Comparison of ENCODE assay signal across 18 cellular contexts in genomic region chrX:22742174-22742573, GRCh38.
DNase-seq lines count a peak whose midpoint lies in the region; ATAC-seq and FAIRE-seq lines count a peak whose summit lies in the region.
"Had no signal": no experiment of that assay in that cellular context is flagged by ENCODE, and none has a peak within 500 bp of the region (broad histone marks: within the 10 kb centered on the region; RNA-seq: fewer than 3 reads in every experiment).

No MANE protein-coding gene starts in this region.

- DNase-seq in A172 (ENCODE audit: low spot score): peak; percentile 57
- peak; percentile 80 for DNase-seq in GM23248
- DNase-seq in SK-MEL-5 (ENCODE audit: low read depth, low spot score): peak; percentile 32
- peak; percentile 79 for DNase-seq in fibroblast of peridontal ligament (ENCODE audit: extremely low read depth)
- DNase-seq in CD8-positive, alpha-beta memory T cell: no peak
- no peak for DNase-seq in NCI-H2107 (lab: John Stamatoyannopoulos, UW)
- DNase-seq in small intestine: no peak
- DNase-seq: activated CD4-positive, alpha-beta T cell treated with anti-CD3 and anti-CD28 coated beads, Interleukin-2, amount 50 U/mL, for 4 hours; activated T-cell treated with anti-CD3 and anti-CD28 coated beads, Interleukin-2, amount 50 U/mL, for 4 hours; COR-L47; GDM1; NCI-H187; ovary; upper lobe of left lung had no signal

- CTCF ChIA-PET in CD8-positive, alpha-beta memory T cell (lab: Charles Lee): no interaction called here

- peak overlapping the region; percentile 83 for H3K27ac ChIP-seq in GM23248
- H3K27ac ChIP-seq in CD8-positive, alpha-beta memory T cell (ENCODE audit: low read depth, low read length): no peak overlapping the region
- H3K27ac ChIP-seq in small intestine (ENCODE audit: low read depth in 1 of 2, low read length in 1 of 2): no peak overlapping the region
- H3K27ac ChIP-seq: ovary, upper lobe of left lung had no signal

- no peaks in the 10 kb centered on the region for H4K20me1 ChIP-seq in GM23248 (ENCODE audit: insufficient read depth)

- in situ Hi-C loops in GM23248 (cut with MboI) (no loop called here), SK-MEL-5 (cut with HindIII; ENCODE audit: low pct_unique_long_range_greater_than_20kb, low sequenced_read_pairs) (no loop called here)

- POLR2A ChIA-PET in CD8-positive, alpha-beta memory T cell (lab: Charles Lee): no interaction called here

- H3K9me2 ChIP-seq in GM23248 (ENCODE audit: insufficient read depth): no peaks in the 10 kb centered on the region

- ATAC-seq in HG03280 (IDR thresholded peaks at IDR 0.05; ENCODE audit: unreplicated experiment): no peak
- ATAC-seq: activated T-cell treated with anti-CD3 and anti-CD28 coated beads, Interleukin-2, amount 50 U/mL, for 4 hours; stimulated activated effector memory CD8-positive, alpha-beta T cell treated with anti-CD3 and anti-CD28 coated beads, Interleukin-12 subunit alpha, Interleukin-12 subunit beta, amount 100 ng/mL, for 72 hours had no signal

- 0% methylated on average over 1 of the region's 1 CpG for WGBS in GM23248 (ENCODE audit: low coverage in 1 of 2, low lambda C conversion rate in 2 of 2, missing lambda C conversion rate in 2 of 2), 2 experiments
- 60 to 88% (median 78%) methylated on average over 1 of the region's 1 CpG for WGBS in small intestine, 3 donors

- H3K27me3 ChIP-seq in GM23248 (replicated peaks; ENCODE audit: insufficient read depth) (no peaks in the 10 kb centered on the region), small intestine (ENCODE audit: control insufficient read depth in 2 of 2, insufficient read depth in 2 of 2, low read length in 2 of 2) (no peaks in the 10 kb centered on the region)
- H3K27me3 ChIP-seq in CD8-positive, alpha-beta memory T cell (ENCODE audit: insufficient read depth, low read length, poor library complexity, severe bottlenecking): no peaks in the 10 kb centered on the region
- H3K27me3 ChIP-seq: ovary, upper lobe of left lung had no signal

- H3K4me2 ChIP-seq in GM23248 (ENCODE audit: unreplicated experiment): peak overlapping the region; percentile 31

- H3K36me3 ChIP-seq in GM23248 (ENCODE audit: low read depth): no peaks in the 10 kb centered on the region
- H3K36me3 ChIP-seq in CD8-positive, alpha-beta memory T cell (ENCODE audit: insufficient read depth, low read length): no peaks in the 10 kb centered on the region
- H3K36me3 ChIP-seq in small intestine (ENCODE audit: control insufficient read depth in 2 of 2, insufficient read depth in 2 of 2, low read length in 2 of 2): no peaks in the 10 kb centered on the region
- H3K36me3 ChIP-seq: ovary, upper lobe of left lung had no signal

- 0 out of 2 replicates have a peak overlapping the region, but pooled peaks have one; percentile 56 for H2AFZ ChIP-seq in GM23248

- H3K4me1 Mint-ChIP-seq in CD8-positive, alpha-beta memory T cell: no peaks in the 10 kb centered on the region
- H3K4me1 Mint-ChIP-seq: stimulated activated effector memory CD8-positive, alpha-beta T cell treated with anti-CD3 and anti-CD28 coated beads, Interleukin-12 subunit alpha, Interleukin-12 subunit beta, amount 100 ng/mL, for 72 hours had no signal

- no peak overlapping the region for H3K4me3 Mint-ChIP-seq in CD8-positive, alpha-beta memory T cell
- H3K4me3 Mint-ChIP-seq: activated naive CD8-positive, alpha-beta T cell; activated T-cell treated with anti-CD3 and anti-CD28 coated beads, Interleukin-2, amount 50 U/mL, for 4 hours; stimulated activated effector memory CD8-positive, alpha-beta T cell treated with anti-CD3 and anti-CD28 coated beads, Interleukin-12 subunit alpha, Interleukin-12 subunit beta, amount 100 ng/mL, for 72 hours had no signal

- H3K27ac Mint-ChIP-seq in CD8-positive, alpha-beta memory T cell: no peak overlapping the region
- H3K27ac Mint-ChIP-seq: activated naive CD8-positive, alpha-beta T cell; stimulated activated effector memory CD8-positive, alpha-beta T cell treated with anti-CD3 and anti-CD28 coated beads, Interleukin-12 subunit alpha, Interleukin-12 subunit beta, amount 100 ng/mL, for 72 hours had no signal

- H3K9me3 ChIP-seq in GM23248 (ENCODE audit: low read depth) (no peaks in the 10 kb centered on the region), small intestine (ENCODE audit: control insufficient read depth, low read depth) (no peaks in the 10 kb centered on the region)
- H3K9me3 ChIP-seq in CD8-positive, alpha-beta memory T cell (ENCODE audit: low read length): no peaks in the 10 kb centered on the region
- H3K9me3 ChIP-seq: ovary, upper lobe of left lung had no signal

- no peaks in the 10 kb centered on the region for H3K36me3 Mint-ChIP-seq in CD8-positive, alpha-beta memory T cell
- H3K36me3 Mint-ChIP-seq: activated naive CD8-positive, alpha-beta T cell; stimulated activated effector memory CD8-positive, alpha-beta T cell treated with anti-CD3 and anti-CD28 coated beads, Interleukin-12 subunit alpha, Interleukin-12 subunit beta, amount 100 ng/mL, for 72 hours had no signal

- H3K4me3 ChIP-seq in GM23248 (no peak overlapping the region), small intestine (ENCODE audit: low read depth in 1 of 2, low read length in 2 of 2) (no peak overlapping the region)
- no peak overlapping the region for H3K4me3 ChIP-seq in CD8-positive, alpha-beta memory T cell (ENCODE audit: low read length)
- H3K4me3 ChIP-seq: ovary, upper lobe of left lung had no signal

- H3K27me3 Mint-ChIP-seq in CD8-positive, alpha-beta memory T cell: no peaks in the 10 kb centered on the region
- H3K27me3 Mint-ChIP-seq: activated naive CD8-positive, alpha-beta T cell had no signal

- no peaks in the 10 kb centered on the region for H3K9me3 Mint-ChIP-seq in CD8-positive, alpha-beta memory T cell
- H3K9me3 Mint-ChIP-seq: activated T-cell treated with anti-CD3 and anti-CD28 coated beads, Interleukin-2, amount 50 U/mL, for 4 hours; stimulated activated effector memory CD8-positive, alpha-beta T cell treated with anti-CD3 and anti-CD28 coated beads, Interleukin-12 subunit alpha, Interleukin-12 subunit beta, amount 100 ng/mL, for 72 hours had no signal

- FAIRE-seq in small intestine (lab: Jason Lieb, UNC): no peak
- FAIRE-seq: TTC549 had no signal

- H3K4me1 ChIP-seq in GM23248 (ENCODE audit: insufficient read depth): peaks cover 22% of the 10 kb centered on the region
- no peaks in the 10 kb centered on the region for H3K4me1 ChIP-seq in CD8-positive, alpha-beta memory T cell (ENCODE audit: insufficient read depth, low read length)
- no peaks in the 10 kb centered on the region for H3K4me1 ChIP-seq in small intestine (ENCODE audit: control insufficient read depth in 2 of 2, insufficient read depth in 1 of 2, low read depth in 1 of 2, low read length in 1 of 2)
- H3K4me1 ChIP-seq: upper lobe of left lung had no signal

- H3K9ac ChIP-seq in GM23248: peak overlapping the region; percentile 30

- no peaks in the 10 kb centered on the region; the same call in 1 of the 2 replicates for H3F3A ChIP-seq in GM23248 (ENCODE audit: insufficient read depth)

- H3K79me2 ChIP-seq in GM23248 (ENCODE audit: insufficient read depth): no peaks in the 10 kb centered on the region

Comparison
In these comparisons a context has a peak if more than half of its experiments do, and no peak if none do; other contexts are left out.
1. DNase-seq: peak in A172 (single experiment), GM23248 (single experiment), SK-MEL-5 (single experiment) and fibroblast of peridontal ligament (single experiment); none in CD8-positive, alpha-beta memory T cell (0 of 5), NCI-H2107 (single experiment) and small intestine (single experiment).